Comparison of ENCODE assay signal across 21 cellular contexts in genomic region chr20:46352370-46352938, GRCh38. TPM values are rescaled to one million over a fixed set of nuclear protein-coding genes. Genes with fewer than 3 reads are reported as not detected.
DNase-seq lines count a peak whose midpoint lies in the region; ATAC-seq, FAIRE-seq and TF ChIP-seq lines count a peak whose summit lies in the region.
"Had no signal": no experiment of that assay in that cellular context is flagged by ENCODE, and none has a peak within 500 bp of the region (broad histone marks: within the 10 kb centered on the region; RNA-seq: fewer than 3 reads in every experiment).

No MANE protein-coding gene starts in this region.

- peak overlapping the region; percentile 62 for H3K27ac Mint-ChIP-seq in activated naive CD4-positive, alpha-beta T cell treated with anti-CD3 and anti-CD28 coated beads, Interleukin-2, amount 50 U/mL, for 24 hours
- H3K27ac Mint-ChIP-seq in stimulated activated effector memory CD8-positive, alpha-beta T cell treated with anti-CD3 and anti-CD28 coated beads, Interleukin-12 subunit alpha, Interleukin-12 subunit beta, amount 100 ng/mL, for 72 hours: peak overlapping the region; percentile 92

- intact Hi-C loops in kidney (cut with DNase I): no loop called here

- H3K4me1 Mint-ChIP-seq in activated naive CD4-positive, alpha-beta T cell treated with anti-CD3 and anti-CD28 coated beads, Interleukin-2, amount 50 U/mL, for 24 hours: peaks cover 30% of the 10 kb centered on the region
- peaks cover 44% of the 10 kb centered on the region for H3K4me1 Mint-ChIP-seq in stimulated activated effector memory CD8-positive, alpha-beta T cell treated with anti-CD3 and anti-CD28 coated beads, Interleukin-12 subunit alpha, Interleukin-12 subunit beta, amount 100 ng/mL, for 72 hours

- H3K9me3 Mint-ChIP-seq in activated naive CD4-positive, alpha-beta T cell treated with anti-CD3 and anti-CD28 coated beads, Interleukin-2, amount 50 U/mL, for 24 hours: no peaks in the 10 kb centered on the region
- no peaks in the 10 kb centered on the region for H3K9me3 Mint-ChIP-seq in stimulated activated effector memory CD8-positive, alpha-beta T cell treated with anti-CD3 and anti-CD28 coated beads, Interleukin-12 subunit alpha, Interleukin-12 subunit beta, amount 100 ng/mL, for 72 hours
- H3K9me3 Mint-ChIP-seq: CD4-positive, alpha-beta T cell had no signal

- ATAC-seq in stimulated activated effector memory CD8-positive, alpha-beta T cell treated with anti-CD3 and anti-CD28 coated beads, Interleukin-12 subunit alpha, Interleukin-12 subunit beta, amount 100 ng/mL, for 72 hours: no peak
- ATAC-seq: PC-3 had no signal

- no peaks in the 10 kb centered on the region for H3K27me3 ChIP-seq in Karpas-422 (ENCODE audit: low read length)
- H3K27me3 ChIP-seq: MG63 had no signal

- no peak for DNase-seq in activated naive CD4-positive, alpha-beta T cell treated with anti-CD3 and anti-CD28 coated beads, Interleukin-2, amount 50 U/mL, for 16 hours
- no peak for DNase-seq in Karpas-422
- DNase-seq in kidney: peak; percentile 12
- DNase-seq in stimulated activated effector memory CD8-positive, alpha-beta T cell treated with anti-CD3 and anti-CD28 coated beads, Interleukin-12 subunit alpha, Interleukin-12 subunit beta, amount 100 ng/mL, for 72 hours (ENCODE audit: low spot score in 2 of 2): no peak
- DNase-seq in activated CD4-positive, alpha-beta T cell treated with anti-CD3 and anti-CD28 coated beads, Interleukin-2, amount 50 U/mL, for 48 hours: no peak
- DNase-seq in stimulated activated CD4-positive, alpha-beta T cell treated with anti-CD3 and anti-CD28 coated beads, Interleukin-4, amount 100 ng/mL, for 1 hour: no peak
- no peak for DNase-seq in T1000 (lab: John Stamatoyannopoulos, UW)
- DNase-seq: 8988T; CD4-positive, alpha-beta T cell; Kasumi-1; MG63; NCI-H1092; NCI-H510A; PC-3; RPMI8226; SHP77 treated with DMSO at 0.1 percent for 48 hours; SK-N-SH had no signal

- H3K4me1 ChIP-seq in Karpas-422 (ENCODE audit: low read length) (peaks cover 68% of the 10 kb centered on the region), kidney (ENCODE audit: control insufficient read depth in 1 of 2, insufficient read depth in 1 of 2, low read depth in 1 of 2, low read length in 2 of 2) (peaks cover 18 to 19% of the 10 kb centered on the region in 2 donors)

- H3K9me3 ChIP-seq in Karpas-422 (ENCODE audit: low read length) (no peaks in the 10 kb centered on the region), kidney (ENCODE audit: control insufficient read depth in 1 of 2, low read length in 2 of 2) (no peaks in the 10 kb centered on the region)
- H3K9me3 ChIP-seq: MG63, SK-N-SH had no signal

- no peaks in the 10 kb centered on the region for H3K9me2 ChIP-seq in Karpas-422 (replicated peaks; ENCODE audit: insufficient read depth, low read length)
- H3K9me2 ChIP-seq: SK-N-SH had no signal

- H3K36me3 Mint-ChIP-seq in activated naive CD4-positive, alpha-beta T cell treated with anti-CD3 and anti-CD28 coated beads, Interleukin-2, amount 50 U/mL, for 24 hours: peaks cover 5% of the 10 kb centered on the region
- peaks cover 50% of the 10 kb centered on the region for H3K36me3 Mint-ChIP-seq in stimulated activated effector memory CD8-positive, alpha-beta T cell treated with anti-CD3 and anti-CD28 coated beads, Interleukin-12 subunit alpha, Interleukin-12 subunit beta, amount 100 ng/mL, for 72 hours

- H3K9ac ChIP-seq in Karpas-422 (ENCODE audit: low read length) (no peak overlapping the region), kidney (ENCODE audit: low read length in 2 of 2) (no peak overlapping the region)
- H3K9ac ChIP-seq: SK-N-SH had no signal

- no peak for FAIRE-seq in kidney (lab: Jason Lieb, UNC)
- FAIRE-seq: H54 had no signal

- no peak overlapping the region for H2AFZ ChIP-seq in Karpas-422 (ENCODE audit: low read length)

- H3K4me2 ChIP-seq in Karpas-422 (ENCODE audit: low read depth, low read length, poor library complexity, severe bottlenecking): peak overlapping the region; percentile 64
- H3K4me2 ChIP-seq: SK-N-SH had no signal

- H3K4me3 ChIP-seq in Karpas-422 (ENCODE audit: low read length) (no peak overlapping the region), kidney (ENCODE audit: low read length in 2 of 2) (no peak overlapping the region)
- H3K4me3 ChIP-seq: MG63 had no signal

- no peak for TF ChIP-seq CTCF in kidney (IDR thresholded peaks at IDR 0.05; ENCODE audit: borderline replicate concordance, extremely low read depth, insufficient read depth)

- H3K36me3 ChIP-seq in Karpas-422 (ENCODE audit: insufficient read depth, low read length) (peaks cover 34% of the 10 kb centered on the region), kidney (ENCODE audit: control insufficient read depth in 1 of 2, insufficient read depth in 2 of 2, low read length in 2 of 2) (peaks cover 5 to 12% of the 10 kb centered on the region in 2 donors)

- H3K27ac ChIP-seq in Karpas-422 (ENCODE audit: low read length) (peak overlapping the region; percentile 78), kidney (ENCODE audit: low read depth in 2 of 2, low read length in 2 of 2) (no peak overlapping the region)

- no peaks in the 10 kb centered on the region for H3K27me3 Mint-ChIP-seq in activated naive CD4-positive, alpha-beta T cell treated with anti-CD3 and anti-CD28 coated beads, Interleukin-2, amount 50 U/mL, for 24 hours
- H3K27me3 Mint-ChIP-seq: CD4-positive, alpha-beta T cell had no signal

- H3K4me3 Mint-ChIP-seq in activated naive CD4-positive, alpha-beta T cell treated with anti-CD3 and anti-CD28 coated beads, Interleukin-2, amount 50 U/mL, for 24 hours: no peak overlapping the region
- no peak overlapping the region for H3K4me3 Mint-ChIP-seq in stimulated activated effector memory CD8-positive, alpha-beta T cell treated with anti-CD3 and anti-CD28 coated beads, Interleukin-12 subunit alpha, Interleukin-12 subunit beta, amount 100 ng/mL, for 72 hours
- H3K4me3 Mint-ChIP-seq: CD4-positive, alpha-beta T cell had no signal

- peaks cover 7% of the 10 kb centered on the region for H4K20me1 ChIP-seq in Karpas-422 (ENCODE audit: insufficient read depth, low read depth, low read length)

- no peaks in the 10 kb centered on the region for H3K79me2 ChIP-seq in Karpas-422 (ENCODE audit: low read length)

RNA-seq across cellular contexts. Expression of gene CDH22, which starts 44.2 kb away (rescaled TPM):
- 5.5 and 6.4 TPM in 2 replicates for total RNA-seq in Karpas-422 (2014; rRNA removed; shearing (Covaris generic); ENCODE audit: low replicate concordance)
- total RNA-seq in kidney: 1.6 TPM
- 0.19 TPM for polyA plus RNA-seq in kidney (ENCODE audit: insufficient read depth, low read depth, low replicate concordance)
- total RNA-seq: CD4-positive, alpha-beta T cell; HT-29; PC-3 had no signal
- polyA plus RNA-seq: AG04450, SK-N-SH had no signal

RNA-seq across cellular contexts. Expression of gene ELMO2, which starts 54.0 kb away (rescaled TPM):
- 68.1 and 91.4 TPM in 2 replicates for total RNA-seq in Karpas-422 (2014; rRNA removed; shearing (Covaris generic); ENCODE audit: low replicate concordance)
- 43.0 TPM for total RNA-seq in kidney
- polyA plus RNA-seq in kidney (ENCODE audit: insufficient read depth, low read depth, low replicate concordance): 21.0 TPM
